7 cellular contexts compared by ENCODE assay signal in genomic region chr12:90090929-90091651, GRCh38.
A peak's percentile ranks its signal among the peaks of the same experiment; 100 is the strongest.
DNase-seq lines count a peak whose midpoint lies in the region; ATAC-seq and TF ChIP-seq lines count a peak whose summit lies in the region.

No MANE protein-coding gene starts in this region.

- H3K4me2 ChIP-seq in GM23338: 0 out of 2 replicates have a peak overlapping the region, but pooled peaks have one; percentile 8

- WGBS in psoas muscle, 3 donors: 26 to 31% (median 30%) methylated on average over 3 of the region's 3 CpGs

- H3K9me3 Mint-ChIP-seq in GM23338: no peaks in the 10 kb centered on the region

- peaks cover 9% of the 10 kb centered on the region; the same call in 2 of the 3 replicates for H3K4me1 Mint-ChIP-seq in GM23338

- H3K27me3 Mint-ChIP-seq in GM23338 (ENCODE audit: insufficient read depth, low read depth, poor library complexity): no peaks in the 10 kb centered on the region

- intact Hi-C loops in psoas muscle (cut with DNase I): no loop called here

- H3K27me3 ChIP-seq in GM23338 (ENCODE audit: insufficient read depth) (no peaks in the 10 kb centered on the region), psoas muscle (ENCODE audit: insufficient read depth in 3 of 3, low read length in 2 of 3) (no peaks in the 10 kb centered on the region)

- H3K36me3 ChIP-seq in GM23338 (ENCODE audit: insufficient read depth): no peaks in the 10 kb centered on the region
- no peaks in the 10 kb centered on the region for H3K36me3 ChIP-seq in psoas muscle (ENCODE audit: insufficient read depth in 1 of 2, low read depth in 1 of 2)

- H3K79me2 ChIP-seq in GM23338 (replicated peaks; ENCODE audit: insufficient read depth): no peaks in the 10 kb centered on the region

- H3K4me1 ChIP-seq in GM23338 (ENCODE audit: insufficient read depth) (peaks cover 10% of the 10 kb centered on the region), psoas muscle (peaks cover 8% of the 10 kb centered on the region)

- no peaks in the 10 kb centered on the region for H3F3A ChIP-seq in GM23338 (replicated peaks; ENCODE audit: low read depth)

- H2AFZ ChIP-seq in GM23338: peak overlapping the region; percentile 7; the same call in 1 of the 2 replicates

- H3K4me3 ChIP-seq in GM23338: no peak overlapping the region
- no peak overlapping the region for H3K4me3 ChIP-seq in psoas muscle

- H3K27ac ChIP-seq in GM23338 (ENCODE audit: low read depth) (no peak overlapping the region), epithelial cell of prostate (peak overlapping the region; percentile 95), psoas muscle (peak overlapping the region; percentile 58)

- peak overlapping the region; percentile 64; the same call in 1 of the 2 replicates for H3K27ac Mint-ChIP-seq in GM23338

- no peak overlapping the region for H3K4me3 Mint-ChIP-seq in GM23338

- ATAC-seq in GM23338 (peak; percentile 54), psoas muscle (peak; percentile 74 to 97 (median 86)), HG03139 (IDR thresholded peaks at IDR 0.05; ENCODE audit: unreplicated experiment) (no peak)

- no peak for TF ChIP-seq CTCF in GM23338 (conservative IDR thresholded peaks at IDR 0.05; ENCODE audit: low read depth in 2 of 2)
- no peak for TF ChIP-seq CTCF in psoas muscle (IDR thresholded peaks at IDR 0.05)

- no peaks in the 10 kb centered on the region for H3K36me3 Mint-ChIP-seq in GM23338 (ENCODE audit: low read depth)

- H4K20me1 ChIP-seq in GM23338 (replicated peaks; ENCODE audit: insufficient read depth): no peaks in the 10 kb centered on the region

- DNase-seq in GM23338 (ENCODE audit: low spot score) (no peak), NCI-H82 (lab: John Stamatoyannopoulos, UW) (peak; percentile 96), epithelial cell of prostate (ENCODE audit: low read depth, low spot score) (peak; percentile 89), psoas muscle (peak; percentile 46 to 55), RPMI8226 (no peak), NCI-H2081 treated with DMSO at 0.1 percent for 48 hours (lab: John Stamatoyannopoulos, UW) (no peak)

- no peaks in the 10 kb centered on the region for H3K9me2 ChIP-seq in GM23338 (ENCODE audit: insufficient read depth)

- H3K9me3 ChIP-seq in psoas muscle: no peaks in the 10 kb centered on the region

TF ChIP-seq in GM23338, 12 proteins besides CTCF, POLR2A, EP300 and RAD21:
- TF ChIP-seq NANOG (IDR thresholded peaks at IDR 0.05; ENCODE audit: borderline replicate concordance) (no peak), ETS1 (IDR thresholded peaks at IDR 0.05) (no peak), CREB1 (CRISPR knock-in tag; IDR thresholded peaks at IDR 0.05; ENCODE audit: low read depth) (no peak), STAT1 (IDR thresholded peaks at IDR 0.05; ENCODE audit: unreplicated experiment) (no peak)
TF ChIP-seq in GM23338: peak in this region for 0.

Comparison
In these comparisons a context has a peak if more than half of its experiments do, and no peak if none do; other contexts are left out.
1. DNase-seq: peak in NCI-H82 (single experiment), epithelial cell of prostate (single experiment) and psoas muscle (2 of 2); none in GM23338 (single experiment), RPMI8226 (single experiment) and NCI-H2081 treated with DMSO at 0.1 percent for 48 hours (single experiment).